ENCODE assay signal across 1 cellular context in the genomic region with DNA sequence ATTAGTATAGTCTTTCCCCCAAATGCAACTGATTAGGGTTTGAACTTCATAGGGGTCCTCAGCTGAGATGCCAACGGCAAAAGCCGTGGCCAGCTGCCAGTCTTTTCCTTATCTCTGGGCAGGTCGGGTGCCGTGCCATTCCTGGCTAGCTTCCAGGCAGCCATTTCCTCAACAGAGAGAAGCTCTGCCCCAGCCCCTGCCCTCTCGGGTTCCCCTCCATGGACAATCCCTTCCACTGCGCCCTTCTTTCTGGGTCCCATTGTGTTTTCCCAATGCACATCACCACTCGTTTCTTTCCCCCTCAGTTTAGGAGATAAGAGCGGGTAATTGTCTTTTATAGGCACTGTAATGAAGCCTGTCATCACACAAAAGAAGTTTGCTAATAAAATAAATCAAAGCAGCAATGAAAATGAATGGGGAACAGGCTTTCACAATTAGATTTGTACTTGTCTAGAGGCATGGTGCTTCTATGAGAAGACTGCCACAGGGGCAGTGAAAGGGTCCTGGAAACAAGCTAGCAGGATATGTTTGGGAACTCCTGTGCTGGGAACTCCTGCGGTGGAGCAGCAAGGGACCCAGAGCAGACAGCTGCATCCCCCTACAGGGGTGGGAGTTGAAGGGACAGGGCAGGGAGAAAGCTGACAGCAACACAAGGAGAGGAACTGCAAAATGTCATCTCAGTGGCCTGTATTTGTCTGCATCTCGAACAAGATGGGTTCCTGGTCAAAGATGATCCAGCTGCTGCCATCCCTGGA.
TF ChIP-seq lines count a peak whose summit lies in the region.

No MANE protein-coding gene starts in this region.

TF ChIP-seq in GM12878, 131 proteins besides CTCF, POLR2A, EP300 and RAD21:
- TF ChIP-seq YY1 (IDR thresholded peaks at IDR 0.05; ENCODE audit: low read depth, low read length) (peak; percentile 47; the same call in 1 of the 2 replicates), NFIC (IDR thresholded peaks at IDR 0.05; ENCODE audit: low read depth, low read length) (no peak)
